ENCODE assay signal across 15 cellular contexts in the genomic region with DNA sequence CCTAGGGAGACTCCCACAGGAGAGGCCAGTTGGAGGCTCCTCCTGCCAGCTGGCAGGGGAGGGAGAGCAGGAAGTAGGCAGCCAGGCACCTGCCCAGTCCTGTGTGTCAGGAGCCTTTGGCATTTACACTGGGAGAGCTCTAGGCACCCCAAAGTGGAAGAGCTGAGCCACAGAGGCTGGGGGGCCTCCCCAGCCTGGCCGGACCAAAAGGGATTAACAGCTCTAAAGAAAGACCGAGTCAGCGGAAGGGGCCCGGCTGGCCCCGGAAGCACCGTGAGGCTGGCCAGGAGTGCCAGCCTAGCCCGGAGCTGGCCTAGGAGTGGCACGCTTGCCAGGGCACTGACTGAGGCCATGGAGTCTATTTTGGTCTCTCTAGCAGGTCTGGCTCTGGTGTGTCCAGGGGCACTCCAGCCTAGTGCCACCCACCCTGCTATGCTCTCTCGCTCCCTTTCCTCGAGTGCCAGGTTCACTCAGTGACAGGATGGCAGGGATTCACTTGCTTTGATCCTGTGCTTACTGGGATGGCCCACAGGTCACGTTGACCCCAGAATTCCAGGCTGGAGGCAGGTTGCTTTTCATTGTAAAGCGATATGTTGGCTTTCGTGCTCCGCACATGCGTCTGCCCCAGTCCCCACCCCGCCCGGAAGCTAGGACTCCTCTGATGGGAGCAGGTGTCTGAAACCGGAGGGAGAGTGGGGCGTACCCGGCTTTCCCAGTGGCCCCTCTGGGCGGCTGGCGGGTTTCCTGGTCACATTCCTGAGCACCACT. TPM values are rescaled to one million over a fixed set of nuclear protein-coding genes. Genes with fewer than 3 reads are reported as not detected.
A peak's percentile ranks its signal among the peaks of the same experiment; 100 is the strongest.
DNase-seq lines count a peak whose midpoint lies in the region; ATAC-seq, FAIRE-seq and TF ChIP-seq lines count a peak whose summit lies in the region.
"Had no signal": no experiment of that assay in that cellular context is flagged by ENCODE, and none has a peak within 500 bp of the region (broad histone marks: within the 10 kb centered on the region; RNA-seq: fewer than 3 reads in every experiment).

No MANE protein-coding gene starts in this region.

- H2AK5ac ChIP-seq in H1 (ENCODE audit: low read depth, low read length) = no peak overlapping the region

- H3K4me3 ChIP-seq in H1 (ENCODE audit: extremely low read depth in 1 of 4, insufficient read depth in 2 of 4, low read depth in 3 of 4, low read length in 4 of 4) = no peak overlapping the region
- no peak overlapping the region for H3K4me3 ChIP-seq in muscle layer of duodenum (ENCODE audit: low read depth in 1 of 2, low read length in 2 of 2)
- H3K4me3 ChIP-seq: lung had no signal

- H2BK20ac ChIP-seq in H1 (ENCODE audit: low read length) = no peak overlapping the region; the same call in 1 of the 2 replicates

- H3K9ac ChIP-seq in H1 (replicated peaks in 1 of 4; ENCODE audit: extremely low read depth in 1 of 4, low read depth in 3 of 4, low read length in 3 of 4) = no peak overlapping the region

- no peaks in the 10 kb centered on the region for H3K36me3 ChIP-seq in H1 (ENCODE audit: control insufficient read depth in 2 of 4, insufficient read depth in 4 of 4, low read length in 3 of 4)
- H3K36me3 ChIP-seq in muscle layer of duodenum (ENCODE audit: control insufficient read depth in 1 of 2, insufficient read depth in 2 of 2, low read length in 2 of 2) = no peaks in the 10 kb centered on the region

- H2BK120ac ChIP-seq in H1 (replicated peaks; ENCODE audit: low read depth, low read length) = no peak overlapping the region

- H3K79me2 ChIP-seq in H1 (ENCODE audit: control insufficient read depth in 1 of 2, insufficient read depth in 2 of 2, low read length in 2 of 2) = peaks cover 9 to 11% of the 10 kb centered on the region in 2 experiments

- ATAC-seq in HG02973 (IDR thresholded peaks at IDR 0.05; ENCODE audit: unreplicated experiment) = no peak

- H3K4me1 ChIP-seq in H1 (replicated peaks in 1 of 4; ENCODE audit: control insufficient read depth in 3 of 4, insufficient read depth in 4 of 4, low read length in 3 of 4) = peaks cover 0 to 16% (median 9%) of the 10 kb centered on the region in 4 experiments; a peak in 6 of 7 replicates
- H3K4me1 ChIP-seq in muscle layer of duodenum (ENCODE audit: control insufficient read depth in 1 of 2, insufficient read depth in 2 of 2, low read length in 2 of 2) = peaks cover 6 to 13% of the 10 kb centered on the region in 2 donors

- peak overlapping the region; percentile 46; the same call in 1 of the 2 replicates for H2BK15ac ChIP-seq in H1 (ENCODE audit: low read length)

- no peak for TF ChIP-seq POLR2A in H1 (IDR thresholded peaks at IDR 0.05; ENCODE audit: control extremely low read depth in 1 of 2, low read depth in 2 of 2, low read length in 2 of 2)

- H3K27me3 ChIP-seq in H1 (replicated peaks in 1 of 4; ENCODE audit: control insufficient read depth in 3 of 4, extremely low read depth in 1 of 4, insufficient read depth in 3 of 4, low read length in 3 of 4) = peaks cover 0 to 2% (median 0%) of the 10 kb centered on the region in 4 experiments; a peak in 2 of 7 replicates
- no peaks in the 10 kb centered on the region for H3K27me3 ChIP-seq in muscle layer of duodenum (ENCODE audit: low read depth, low read length)

- H2AFZ ChIP-seq in H1 (ENCODE audit: low read length) = no peak overlapping the region

- no peak overlapping the region for H3K18ac ChIP-seq in H1 (ENCODE audit: extremely low read depth, low read length)

- H3K23me2 ChIP-seq in H1 (ENCODE audit: low read depth, low read length) = peaks cover 10% of the 10 kb centered on the region; the same call in 1 of the 2 replicates

- CTCF ChIA-PET in H1 (lab: Charles Lee; ENCODE audit: partially characterized antibody) = interaction anchor here (0.5 to 3.1 kb wide), 9 partner anchors 8 to 152 kb away, joined by 3 to 10 read pairs (median 7); no protein-coding TSS in a partner anchor

- H3K27ac ChIP-seq in C4-2B (peak overlapping the region; percentile 21), H1 (ENCODE audit: low read depth, low read length) (no peak overlapping the region), muscle layer of duodenum (ENCODE audit: low read length) (peak overlapping the region; percentile 14)

- 89% methylated on average over 22 of the region's 22 CpGs; no CpG with 5 or more reads in 1 of the 2 experiments for WGBS in H1 (ENCODE audit: extremely low coverage in 1 of 2, insufficient coverage in 1 of 2, insufficient read length in 1 of 2, insufficient replicate concordance in 2 of 2, low coverage in 1 of 2, low lambda C conversion rate in 2 of 2, missing lambda C conversion rate in 1 of 2), 2 experiments

- peak; percentile 33 for DNase-seq in NCI-H226
- DNase-seq in H1 (ENCODE audit: low read depth in 1 of 2, low spot score in 2 of 2) = no peak
- no peak for DNase-seq in islet precursor cell
- DNase-seq in AG20443 (ENCODE audit: low spot score) = no peak
- no peak for DNase-seq in germinal center (ENCODE audit: low spot score)
- DNase-seq: activated naive CD4-positive, alpha-beta T cell treated with Interleukin-2 at 50 U/mL for 16 hours; MM.1S; SIG-M5; stimulated activated CD4-positive, alpha-beta T cell treated with anti-CD3 and anti-CD28 coated beads, Interleukin-2, amount 100 ng/mL, for 24 hours; stimulated activated naive CD4-positive, alpha-beta T cell had no signal

- no peak for TF ChIP-seq EP300 in H1 (IDR thresholded peaks at IDR 0.05; ENCODE audit: borderline replicate concordance in 1 of 2, low read depth in 2 of 2, low read length in 2 of 2)

- no peak overlapping the region for H3K14ac ChIP-seq in H1 (ENCODE audit: insufficient read length)

- H3K56ac ChIP-seq in H1 (replicated peaks; ENCODE audit: insufficient read length, low read depth, low read length) = no peak overlapping the region

- H4K20me1 ChIP-seq in H1 (replicated peaks in 1 of 2; ENCODE audit: control insufficient read depth in 1 of 2, insufficient read depth in 2 of 2, low read length in 2 of 2) = no peaks in the 10 kb centered on the region

- no peak for FAIRE-seq in H1 (lab: Jason Lieb, UNC)
- FAIRE-seq: GM12891 had no signal

- H2BK5ac ChIP-seq in H1 (ENCODE audit: low read depth, low read length) = no peak overlapping the region

- no peak overlapping the region for H3K4ac ChIP-seq in H1 (replicated peaks; ENCODE audit: insufficient read length, low read depth, low read length)

- no peaks in the 10 kb centered on the region for H3K9me3 ChIP-seq in H1 (ENCODE audit: insufficient read depth in 2 of 2, low read depth in 1 of 2, low read length in 1 of 2)
- no peaks in the 10 kb centered on the region for H3K9me3 ChIP-seq in muscle layer of duodenum (ENCODE audit: control insufficient read depth in 1 of 2, low read length in 2 of 2)

- H2BK12ac ChIP-seq in H1 (ENCODE audit: low read depth, low read length) = peak overlapping the region; percentile 33; the same call in 1 of the 2 replicates

- no peak overlapping the region for H3K4me2 ChIP-seq in H1 (ENCODE audit: insufficient read depth in 1 of 2, low read depth in 2 of 2, low read length in 2 of 2)

- 0 out of 2 replicates have a peak overlapping the region, but pooled peaks have one; percentile 45 for H4K8ac ChIP-seq in H1 (ENCODE audit: extremely low read depth, insufficient read depth, low read length)

- H3K23ac ChIP-seq in H1 (ENCODE audit: insufficient read length) = no peak overlapping the region

- POLR2A ChIA-PET in H1 (lab: Charles Lee; ENCODE audit: partially characterized antibody) = interaction anchor here (2.1 to 5.5 kb wide), 4 partner anchors 8 to 27 kb away, joined by 5 to 39 read pairs (median 12); no protein-coding TSS in a partner anchor

- 0 out of 2 replicates have a peak, but pooled peaks cover 3% of the 10 kb centered on the region for H3K79me1 ChIP-seq in H1 (ENCODE audit: low read depth, low read length)

- TF ChIP-seq CTCF in C4-2B (conservative IDR thresholded peaks at IDR 0.05) (no peak), H1 (IDR thresholded peaks at IDR 0.05; ENCODE audit: control extremely low read depth in 1 of 3, insufficient read depth in 1 of 3, low read depth in 1 of 3, low read length in 3 of 3) (no peak)

- no peak for TF ChIP-seq RAD21 in H1 (IDR thresholded peaks at IDR 0.05 in 1 of 2, conservative IDR thresholded peaks at IDR 0.05 in 1 of 2; ENCODE audit: low read depth in 2 of 2, low read length in 2 of 2)

- no peak overlapping the region for H4K91ac ChIP-seq in H1 (replicated peaks; ENCODE audit: insufficient read length, low read length)

- H4K5ac ChIP-seq in H1 (ENCODE audit: insufficient read length, low read depth, low read length) = no peak overlapping the region

TF ChIP-seq in H1, 55 proteins besides CTCF, POLR2A, EP300 and RAD21 (continues in another document):
- TF ChIP-seq, protein P1, sequence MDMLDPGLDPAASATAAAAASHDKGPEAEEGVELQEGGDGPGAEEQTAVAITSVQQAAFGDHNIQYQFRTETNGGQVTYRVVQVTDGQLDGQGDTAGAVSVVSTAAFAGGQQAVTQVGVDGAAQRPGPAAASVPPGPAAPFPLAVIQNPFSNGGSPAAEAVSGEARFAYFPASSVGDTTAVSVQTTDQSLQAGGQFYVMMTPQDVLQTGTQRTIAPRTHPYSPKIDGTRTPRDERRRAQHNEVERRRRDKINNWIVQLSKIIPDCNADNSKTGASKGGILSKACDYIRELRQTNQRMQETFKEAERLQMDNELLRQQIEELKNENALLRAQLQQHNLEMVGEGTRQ (IDR thresholded peaks at IDR 0.05; ENCODE audit: low read length) = no peak
- TF ChIP-seq CHD2 (IDR thresholded peaks at IDR 0.05; ENCODE audit: low read length) (no peak), CBX5 (IDR thresholded peaks at IDR 0.05; ENCODE audit: low read depth, low read length) (no peak), BCL11A (IDR thresholded peaks at IDR 0.05; ENCODE audit: low read depth in 2 of 2, low read length in 2 of 2) (no peak)

RNA-seq across cellular contexts. Expression of gene KMT5B, which starts 3.3 kb away (rescaled TPM):
- 37.5 and 40.8 TPM in 2 replicates for total RNA-seq in H1 (2021; fragmentation: NEBNext Ultra II Directional; extraction: Animal tissue kit (Norgen Biotek cat#: 25700))
- 8.5 and 11.0 TPM in 2 replicates for polyA plus RNA-seq in H1 (2011; rRNA removed)
- 18.2 TPM for polyA plus RNA-seq in H1 (2011; cell fraction: cytosol; rRNA removed)
- 8.2 TPM for polyA plus RNA-seq in H1 (2011; cell fraction: nucleus; rRNA removed)
- polyA plus RNA-seq in H1 (2012, experiment 1 of 2) = 28.2 to 39.3 TPM (median 33.1 TPM) in 4 replicates
- 2.3 TPM for polyA plus RNA-seq in H1 (2012, experiment 2 of 2)
- 23.7 TPM for polyA plus RNA-seq in H1 (2013, experiment 1 of 2)
- polyA plus RNA-seq in H1 (2013, experiment 2 of 2) = 24.4 TPM
- polyA minus RNA-seq in H1 (2011; rRNA and poly(A)+ RNA removed) = 15.2 and 17.7 TPM in 2 replicates
- polyA minus RNA-seq in H1 (2011; cell fraction: cytosol; rRNA and poly(A)+ RNA removed) = 20.6 TPM
- polyA minus RNA-seq in H1 (2011; cell fraction: nucleus; rRNA and poly(A)+ RNA removed) = 22.0 TPM

RNA-seq across cellular contexts. Expression of gene C11orf24, which starts 55.4 kb away (rescaled TPM):
- total RNA-seq in H1 (2021; fragmentation: NEBNext Ultra II Directional; extraction: Animal tissue kit (Norgen Biotek cat#: 25700)) = 45.3 and 45.4 TPM in 2 replicates
- polyA plus RNA-seq in H1 (2011; rRNA removed) = 51.7 and 63.5 TPM in 2 replicates
- polyA plus RNA-seq in H1 (2011; cell fraction: cytosol; rRNA removed) = 41.2 TPM
- polyA plus RNA-seq in H1 (2011; cell fraction: nucleus; rRNA removed) = 46.1 TPM
- polyA plus RNA-seq in H1 (2012, experiment 1 of 2) = 31.5 to 47.3 TPM (median 39.6 TPM) in 4 replicates
- polyA plus RNA-seq in H1 (2012, experiment 2 of 2) = 35.9 TPM
- polyA plus RNA-seq in H1 (2013, experiment 1 of 2) = 70.2 TPM
- polyA plus RNA-seq in H1 (2013, experiment 2 of 2) = 79.0 TPM
- 18.7 and 23.8 TPM in 2 replicates for polyA minus RNA-seq in H1 (2011; rRNA and poly(A)+ RNA removed)
- polyA minus RNA-seq in H1 (2011; cell fraction: cytosol; rRNA and poly(A)+ RNA removed) = 33.8 TPM
- 28.2 TPM for polyA minus RNA-seq in H1 (2011; cell fraction: nucleus; rRNA and poly(A)+ RNA removed)
